8 cellular contexts compared by ENCODE assay signal in the genomic region with DNA sequence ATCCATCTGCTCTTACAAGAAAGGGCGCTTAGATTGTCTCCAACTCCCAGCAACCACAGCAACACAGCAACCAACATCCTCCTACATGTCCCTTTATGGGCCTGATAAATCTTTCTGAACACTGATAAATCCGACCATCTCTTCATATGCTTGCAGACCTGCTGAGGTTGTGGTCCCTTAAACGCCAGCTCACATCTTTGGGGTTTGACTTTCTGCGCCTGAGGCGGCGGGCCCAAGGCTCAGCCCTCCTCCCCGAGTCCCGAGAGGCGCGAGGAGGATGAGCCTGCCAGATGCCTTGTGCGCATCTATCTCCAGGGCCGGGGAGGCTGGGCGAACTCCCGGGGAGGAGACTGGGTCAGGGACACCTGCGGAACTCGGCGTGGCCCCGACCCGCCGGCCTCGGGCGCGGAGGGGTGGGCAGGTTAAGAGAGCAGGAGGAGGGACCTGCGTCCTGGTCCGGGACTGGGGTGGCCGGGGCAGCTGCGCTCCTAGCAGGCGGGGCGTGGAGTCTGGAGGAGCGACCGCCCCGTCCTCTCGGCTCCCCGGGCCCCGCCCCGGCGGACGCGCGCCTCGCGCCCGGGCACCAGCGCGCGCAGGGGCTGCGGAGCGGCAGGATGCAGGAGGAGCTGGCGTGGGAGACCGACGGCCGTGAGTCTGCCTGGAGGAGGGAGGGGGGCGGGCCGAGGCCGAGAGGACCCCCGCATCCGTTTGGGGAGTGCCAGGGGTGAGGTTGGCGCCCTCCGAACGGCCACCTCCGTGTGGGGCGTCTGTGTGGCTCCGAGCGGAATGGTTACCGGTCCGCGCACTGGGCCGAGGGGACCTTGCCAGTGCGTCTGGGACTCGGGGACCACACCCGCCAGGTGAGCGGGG. TPM values are rescaled to one million over a fixed set of nuclear protein-coding genes. Genes with fewer than 3 reads are reported as not detected.
DNase-seq lines count a peak whose midpoint lies in the region; ATAC-seq and TF ChIP-seq lines count a peak whose summit lies in the region.

Gene ANKDD1A, plus strand, starts transcription at position 586 of the 870 bp plus-strand sequence. Its CDS starts 29 bp downstream, at position 615.

- peak; percentile 38 for DNase-seq in DMS153 (lab: John Stamatoyannopoulos, UW)
- DNase-seq in DMS153 treated with DMSO at 0.1 percent for 48 hours (lab: John Stamatoyannopoulos, UW; ENCODE audit: unreplicated experiment): no peak
- peak; percentile 89 for DNase-seq in NCI-H82 (lab: John Stamatoyannopoulos, UW)
- DNase-seq in activated naive CD8-positive, alpha-beta T cell treated with anti-CD3 and anti-CD28 coated beads for 36 hours: peak; percentile 76
- peak; percentile 82 for DNase-seq in left cardiac atrium
- no peak for DNase-seq in NK-92 (lab: John Stamatoyannopoulos, UW; ENCODE audit: unreplicated experiment)

- H3K9me3 Mint-ChIP-seq in activated naive CD8-positive, alpha-beta T cell treated with anti-CD3 and anti-CD28 coated beads for 36 hours: no peaks in the 10 kb centered on the region

- H3K27ac ChIP-seq in parathyroid adenoma: peak within 1 kb of the TSS; percentile 4

- H3K9me3 ChIP-seq in parathyroid adenoma (ENCODE audit: control insufficient read depth, low read length): no peaks in the 10 kb centered on the region

- H2AFZ ChIP-seq in parathyroid adenoma: peak within 1 kb of the TSS; percentile 72

- H3K4me3 ChIP-seq in parathyroid adenoma (ENCODE audit: low read depth, low read length): peak within 1 kb of the TSS; percentile 52

- H3K36me3 ChIP-seq in parathyroid adenoma (ENCODE audit: control insufficient read depth, insufficient read depth, low read length): no peaks in the 10 kb centered on the region

- ATAC-seq in HG02970 (IDR thresholded peaks at IDR 0.05; ENCODE audit: low FRiP score, unreplicated experiment): peak; percentile 61
- peak; percentile 95 to 97 for ATAC-seq in left cardiac atrium

- H3K36me3 Mint-ChIP-seq in activated naive CD8-positive, alpha-beta T cell treated with anti-CD3 and anti-CD28 coated beads for 36 hours: no peaks in the 10 kb centered on the region

- peak within 1 kb of the TSS; percentile 71 for H3K4me3 Mint-ChIP-seq in activated naive CD8-positive, alpha-beta T cell treated with anti-CD3 and anti-CD28 coated beads for 36 hours

- H3K4me1 ChIP-seq in parathyroid adenoma: no peaks in the 10 kb centered on the region

- H3K9ac ChIP-seq in parathyroid adenoma: no peak within 1 kb of the TSS

- H3K4me1 Mint-ChIP-seq in activated naive CD8-positive, alpha-beta T cell treated with anti-CD3 and anti-CD28 coated beads for 36 hours: peaks cover 3% of the 10 kb centered on the region

- no peaks in the 10 kb centered on the region for H3K27me3 ChIP-seq in parathyroid adenoma (ENCODE audit: control insufficient read depth, insufficient read depth, low read length)

- no peak for TF ChIP-seq CTCF in parathyroid adenoma (IDR thresholded peaks at IDR 0.05)

- peaks cover 29% of the 10 kb centered on the region for H3K27me3 Mint-ChIP-seq in activated naive CD8-positive, alpha-beta T cell treated with anti-CD3 and anti-CD28 coated beads for 36 hours

- no peak within 1 kb of the TSS for H3K27ac Mint-ChIP-seq in activated naive CD8-positive, alpha-beta T cell treated with anti-CD3 and anti-CD28 coated beads for 36 hours

- intact Hi-C loops in left cardiac atrium (cut with DNase I): no loop called here

- no peaks in the 10 kb centered on the region for H3K79me2 ChIP-seq in parathyroid adenoma

- H3K4me2 ChIP-seq in parathyroid adenoma (ENCODE audit: low read length): peak within 1 kb of the TSS; percentile 87

RNA-seq across cellular contexts. Expression of gene ANKDD1A, which starts in this region (rescaled TPM):
- total RNA-seq in activated naive CD8-positive, alpha-beta T cell treated with anti-CD3 and anti-CD28 coated beads for 36 hours: 1 to 10 TPM; 2.8 to 2.9 TPM
- 1 to 10 TPM; 3.9 to 5.0 TPM for total RNA-seq in left cardiac atrium

Comparison
In these comparisons a context has a peak if more than half of its experiments do, and no peak if none do; other contexts are left out.
1. DNase-seq: peak in DMS153 (single experiment), NCI-H82 (single experiment), activated naive CD8-positive, alpha-beta T cell treated with anti-CD3 and anti-CD28 coated beads for 36 hours (single experiment) and left cardiac atrium (single experiment); none in DMS153 treated with DMSO at 0.1 percent for 48 hours (single experiment) and NK-92 (single experiment).